8 cellular contexts compared by ENCODE assay signal in genomic region chr6:151451950-151452749, GRCh38. TPM values are rescaled to one million over a fixed set of nuclear protein-coding genes. Genes with fewer than 3 reads are reported as not detected.
A peak's percentile ranks its signal among the peaks of the same experiment; 100 is the strongest.
DNase-seq lines count a peak whose midpoint lies in the region; ATAC-seq, FAIRE-seq and TF ChIP-seq lines count a peak whose summit lies in the region.

RMND1 (minus strand) TSS chr6:151452126; CDS start chr6:151445811, 6,315 bp downstream.

- H3K36me3 ChIP-seq in bronchial epithelial cell (ENCODE audit: control insufficient read depth, insufficient read depth, low read length) (no peaks in the 10 kb centered on the region), iPS-20b (ENCODE audit: insufficient read depth, low read depth, low read length) (peaks cover 13% of the 10 kb centered on the region)

- TF ChIP-seq CTCF in AG04449 (IDR thresholded peaks at IDR 0.05; ENCODE audit: insufficient read depth, low read length, missing control alignments), result no peak
- TF ChIP-seq CTCF in WI38 (IDR thresholded peaks at IDR 0.05; ENCODE audit: low read depth, low read length), result no peak
- TF ChIP-seq CTCF in bronchial epithelial cell (IDR thresholded peaks at IDR 0.05; ENCODE audit: insufficient read depth, low read length, severe bottlenecking), result no peak

- H3K9ac ChIP-seq in iPS-20b (ENCODE audit: low read depth, low read length), result peak within 1 kb of the TSS; percentile 98

- H3K9me3 ChIP-seq in iPS-20b (ENCODE audit: insufficient read depth, low read depth, low read length), result no peaks in the 10 kb centered on the region

- DNase-seq in AG04449 (ENCODE audit: low read depth, low spot score), result peak; percentile 98
- peak; percentile 97 for DNase-seq in NCI-H2227 treated with DMSO at 0.1 percent for 48 hours (lab: John Stamatoyannopoulos, UW)
- peak; percentile 98 for DNase-seq in bronchial epithelial cell (ENCODE audit: low read depth)

- H3K27me3 ChIP-seq in bronchial epithelial cell (ENCODE audit: control insufficient read depth, insufficient read depth, low read length) (no peaks in the 10 kb centered on the region), iPS-20b (ENCODE audit: insufficient read depth, low read length) (no peaks in the 10 kb centered on the region)

- FAIRE-seq in bronchial epithelial cell (lab: Jason Lieb, UNC), result no peak

- CTCF ChIA-PET in AG04449 (lab: Yijun Ruan, JAX), result interaction anchor here (0.6 to 2.1 kb wide), 4 partner anchors 11 to 26 kb away, joined by 3 to 9 read pairs (median 6); no protein-coding TSS in a partner anchor

- peak; percentile 97 for ATAC-seq in GM18907 (IDR thresholded peaks at IDR 0.05; ENCODE audit: unreplicated experiment)
- ATAC-seq in HG03159 (IDR thresholded peaks at IDR 0.05; ENCODE audit: unreplicated experiment), result peak; percentile 97

- H3K27ac ChIP-seq in iPS-20b (ENCODE audit: low read length) (peak within 1 kb of the TSS; percentile 39), skin epidermis (peak within 1 kb of the TSS; percentile 81 to 98 (median 95))

- H3K4me3 ChIP-seq in AG04449 (ENCODE audit: low read depth, low read length) (peak within 1 kb of the TSS; percentile 90), WI38 (ENCODE audit: low read depth, low read length) (peak within 1 kb of the TSS; percentile 93), bronchial epithelial cell (ENCODE audit: low read depth, low read length) (peak within 1 kb of the TSS; percentile 97), iPS-20b (ENCODE audit: low read length) (peak within 1 kb of the TSS; percentile 98), skin epidermis (peak within 1 kb of the TSS; percentile 63 to 98 (median 89))

- POLR2A ChIA-PET in AG04449 (lab: Yijun Ruan, JAX), result interaction anchor here (0.6 to 1.7 kb wide), 4 partner anchors 9 to 645 kb away, joined by 3 to 8 read pairs (median 4); no protein-coding TSS in a partner anchor

- peaks cover 18% of the 10 kb centered on the region for H3K4me1 ChIP-seq in iPS-20b (ENCODE audit: insufficient read depth, low read length)

RNA-seq across cellular contexts. Expression of gene RMND1, which starts in this region (rescaled TPM):
- total RNA-seq in bronchial epithelial cell, result 25.0 and 51.6 TPM in 2 replicates

Comparison
In these comparisons a context has a peak if more than half of its experiments do, and no peak if none do; other contexts are left out.
1. Peak in every context shown above with its lines: DNase-seq, ATAC-seq, H3K4me3 ChIP-seq and H3K27ac ChIP-seq.